10 cellular contexts compared by ENCODE assay signal in genomic region chr6:139982652-139983051, GRCh38.
DNase-seq lines count a peak whose midpoint lies in the region; ATAC-seq, FAIRE-seq and TF ChIP-seq lines count a peak whose summit lies in the region.
"Had no signal": no experiment of that assay in that cellular context is flagged by ENCODE, and none has a peak within 500 bp of the region (broad histone marks: within the 10 kb centered on the region; RNA-seq: fewer than 3 reads in every experiment).

No MANE protein-coding gene starts in this region.

- H3K4me1 Mint-ChIP-seq in CD4-positive, alpha-beta T cell (ENCODE audit: low read depth) = peaks cover 11% of the 10 kb centered on the region

- H3K36me3 ChIP-seq in osteoblast (ENCODE audit: insufficient read depth, low read length) = no peaks in the 10 kb centered on the region

- peaks cover 9% of the 10 kb centered on the region for H3K27me3 Mint-ChIP-seq in CD4-positive, alpha-beta T cell

- H4K20me1 ChIP-seq in osteoblast (ENCODE audit: insufficient read depth, low read length) = no peaks in the 10 kb centered on the region

- H3K79me2 ChIP-seq in osteoblast (ENCODE audit: insufficient read depth, low read length) = no peaks in the 10 kb centered on the region

- no peak overlapping the region for H3K4me3 ChIP-seq in osteoblast (ENCODE audit: insufficient read depth, low read length)
- H3K4me3 ChIP-seq: lung had no signal

- no peaks in the 10 kb centered on the region for H3K27me3 ChIP-seq in osteoblast (ENCODE audit: insufficient read depth, low read length)
- H3K27me3 ChIP-seq in CD4-positive, alpha-beta T cell (ENCODE audit: control insufficient read depth, insufficient read depth, low read length) = no peaks in the 10 kb centered on the region

- H3K9me3 ChIP-seq in osteoblast (ENCODE audit: low read depth, low read length) = no peaks in the 10 kb centered on the region
- no peaks in the 10 kb centered on the region for H3K9me3 ChIP-seq in CD4-positive, alpha-beta T cell (ENCODE audit: control insufficient read depth, low read length)

- TF ChIP-seq CTCF in osteoblast (IDR thresholded peaks at IDR 0.05; ENCODE audit: extremely low read depth, low read depth, low read length) = no peak
- TF ChIP-seq CTCF in CD4-positive, alpha-beta T cell (IDR thresholded peaks at IDR 0.05) = no peak

- DNase-seq in Daoy (ENCODE audit: low read depth) (peak; percentile 22), NCI-H526 (lab: John Stamatoyannopoulos, UW) (peak; percentile 6 to 14), osteoblast (ENCODE audit: insufficient read length, low spot score, missing footprints) (no peak), ureter (ENCODE audit: low spot score) (no peak)
- DNase-seq in stimulated activated CD4-positive, alpha-beta T cell treated with anti-CD3 and anti-CD28 coated beads, Interleukin-4, amount 100 ng/mL, for 24 hours = no peak
- DNase-seq in CD4-positive, alpha-beta T cell = no peak

- intact Hi-C loops in CD4-positive, alpha-beta T cell (cut with DNase I, micrococcal nuclease) = no loop called here

- no peaks in the 10 kb centered on the region for H3K36me3 Mint-ChIP-seq in CD4-positive, alpha-beta T cell (ENCODE audit: low read depth)

- H3K4me3 Mint-ChIP-seq in CD4-positive, alpha-beta T cell = no peak overlapping the region
- H3K4me3 Mint-ChIP-seq: T-helper 1 cell treated with Interleukin-12 subunit alpha and Interleukin-12 subunit beta and Interleukin-4 antibody, amounts not matched to agents 30 μg/mL and 1 μg/mL, for 36 hours had no signal

- CTCF ChIA-PET in CD4-positive, alpha-beta T cell (lab: Charles Lee) = interaction anchor here (0.6 kb wide), 1 partner anchor 1580 kb away, joined by 5 read pairs; no protein-coding TSS in a partner anchor

- POLR2A ChIA-PET in CD4-positive, alpha-beta T cell (lab: Charles Lee) = no interaction called here

- H2AFZ ChIP-seq in osteoblast (ENCODE audit: low read length) = no peak overlapping the region

- no peak for ATAC-seq in HG02623 (IDR thresholded peaks at IDR 0.05; ENCODE audit: unreplicated experiment)
- no peak for ATAC-seq in CD4-positive, alpha-beta T cell (ENCODE audit: poor library complexity)

- peaks cover 53% of the 10 kb centered on the region for H3K4me1 ChIP-seq in osteoblast (ENCODE audit: insufficient read depth, low read length)

- H3K4me2 ChIP-seq in osteoblast (ENCODE audit: insufficient read depth, low read length) = peak overlapping the region; percentile 53

- no peaks in the 10 kb centered on the region for H3K9me3 Mint-ChIP-seq in CD4-positive, alpha-beta T cell
- H3K9me3 Mint-ChIP-seq: T-helper 1 cell treated with Interleukin-12 subunit alpha and Interleukin-12 subunit beta and Interleukin-4 antibody, amounts not matched to agents 30 μg/mL and 1 μg/mL, for 36 hours had no signal

- peak overlapping the region; percentile 85 for H3K27ac ChIP-seq in osteoblast (ENCODE audit: low read depth, low read length)
- H3K27ac ChIP-seq in CD4-positive, alpha-beta T cell (ENCODE audit: low read depth, low read length) = no peak overlapping the region

- no peak overlapping the region for H3K27ac Mint-ChIP-seq in CD4-positive, alpha-beta T cell
- H3K27ac Mint-ChIP-seq: T-helper 1 cell treated with Interleukin-12 subunit alpha and Interleukin-12 subunit beta and Interleukin-4 antibody, amounts not matched to agents 30 μg/mL and 1 μg/mL, for 36 hours had no signal

- FAIRE-seq in endometrium (lab: Jason Lieb, UNC) = peak; percentile 67

Comparison
In these comparisons a context has a peak if more than half of its experiments do, and no peak if none do; other contexts are left out.
1. DNase-seq: peak in Daoy (single experiment) and NCI-H526 (2 of 2); none in osteoblast (single experiment), ureter (single experiment), stimulated activated CD4-positive, alpha-beta T cell treated with anti-CD3 and anti-CD28 coated beads, Interleukin-4, amount 100 ng/mL, for 24 hours (single experiment) and CD4-positive, alpha-beta T cell (0 of 10).